Comparison of ENCODE assay signal across 8 cellular contexts in the genomic region with DNA sequence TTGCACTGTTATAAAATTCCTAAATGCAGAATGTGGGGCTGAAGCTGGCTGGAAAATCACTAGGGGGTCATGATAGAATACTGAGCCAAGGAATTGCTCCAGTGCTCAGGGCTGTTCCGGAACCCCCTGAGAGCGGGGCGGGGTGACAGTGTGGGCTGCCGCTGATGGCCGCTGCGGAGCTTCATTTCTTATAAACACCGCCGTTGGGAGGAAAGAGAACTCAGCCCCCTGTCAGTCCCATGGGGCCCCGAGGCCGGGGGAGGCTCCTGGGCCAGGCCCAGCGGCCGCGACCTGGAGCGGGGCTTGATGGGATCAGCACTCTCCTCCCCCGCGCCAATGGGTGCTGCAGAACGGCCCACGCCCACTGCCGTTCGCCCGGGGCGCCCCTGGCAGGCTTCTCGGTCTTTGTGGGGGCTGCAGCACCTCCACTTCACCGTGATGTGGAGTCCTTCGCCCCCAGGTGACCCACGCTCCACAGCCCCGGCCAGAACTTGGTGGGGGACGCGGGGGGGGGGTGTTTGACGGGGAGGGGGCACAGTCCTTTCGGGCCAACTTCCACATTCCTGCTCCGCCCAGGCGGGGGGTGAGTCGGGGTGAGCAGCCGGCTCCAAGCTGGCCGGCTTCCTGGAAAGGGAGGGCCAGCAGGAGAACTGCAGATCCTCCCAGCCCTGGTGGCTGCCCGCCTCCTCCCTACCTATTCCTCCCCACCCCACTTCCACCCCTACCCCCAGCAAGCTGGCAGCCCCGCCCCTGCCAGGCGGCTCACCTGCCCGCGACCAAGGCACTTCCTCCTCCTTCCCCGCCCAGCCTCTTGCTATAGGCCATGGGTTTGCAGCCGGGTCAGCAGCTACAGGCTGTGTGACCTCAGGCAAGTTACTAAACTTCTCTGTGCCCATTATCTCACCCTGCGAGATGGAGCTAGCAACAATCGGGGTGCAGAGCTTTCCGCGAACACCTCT. TPM values are rescaled to one million over a fixed set of nuclear protein-coding genes. Genes with fewer than 3 reads are reported as not detected.
A peak's percentile ranks its signal among the peaks of the same experiment; 100 is the strongest.
DNase-seq lines count a peak whose midpoint lies in the region; ATAC-seq and TF ChIP-seq lines count a peak whose summit lies in the region.

No MANE protein-coding gene starts in this region.

- TF ChIP-seq CTCF in RWPE1 (conservative IDR thresholded peaks at IDR 0.05; ENCODE audit: low read depth): no peak
- no peak for TF ChIP-seq CTCF in fibroblast of the aortic adventitia (IDR thresholded peaks at IDR 0.05; ENCODE audit: insufficient read depth, low read length)
- no peak for TF ChIP-seq CTCF in nephron progenitor cell (IDR thresholded peaks at IDR 0.05)
- TF ChIP-seq CTCF in stomach (IDR thresholded peaks at IDR 0.05): no peak

- DNase-seq in DMS79 (lab: John Stamatoyannopoulos, UW): peak; percentile 76
- DNase-seq in Kasumi-1 (lab: John Stamatoyannopoulos, UW): peak; percentile 93 to 95
- DNase-seq in RWPE1 (ENCODE audit: low spot score): peak; percentile 99
- DNase-seq in activated effector memory CD4-positive, alpha-beta T cell treated with Interleukin-2 at 50 U/mL for 16 hours: peak; percentile 86
- peak; percentile 93 for DNase-seq in fibroblast of the aortic adventitia (ENCODE audit: low read depth)
- peak; percentile 81 for DNase-seq in nephron progenitor cell
- DNase-seq in stomach: peak; percentile 96

- peak; percentile 41 for ATAC-seq in GM21786 (IDR thresholded peaks at IDR 0.05; ENCODE audit: unreplicated experiment)

- peak in 1 of 4 donors; percentile 21 for TF ChIP-seq POLR2A in stomach (IDR thresholded peaks at IDR 0.05)

- peaks cover 35% of the 10 kb centered on the region for H3K4me1 Mint-ChIP-seq in nephron progenitor cell

- CTCF ChIA-PET in RWPE1 (lab: Yijun Ruan, JAX): interaction anchor here (1.3 to 2.1 kb wide), 2 partner anchors 14 to 110 kb away, joined by 4 to 12 read pairs; no protein-coding TSS in a partner anchor

- no peak overlapping the region for H3K27ac Mint-ChIP-seq in nephron progenitor cell

- H3K27ac ChIP-seq in RWPE1 (peak overlapping the region; percentile 95), stomach (peak overlapping the region; percentile 94 to 100 (median 99))

- TF ChIP-seq EP300 in stomach (IDR thresholded peaks at IDR 0.05): no peak

- WGBS in stomach, 5 donors: 0 to 1% (median 0%) methylated on average over 19 to 47 of the region's 47 CpGs

- H3K9me3 ChIP-seq in stomach: no peaks in the 10 kb centered on the region

- H3K27me3 Mint-ChIP-seq in nephron progenitor cell (ENCODE audit: low read depth, poor library complexity): peaks cover 48% of the 10 kb centered on the region

- H3K36me3 ChIP-seq in stomach: no peaks in the 10 kb centered on the region

- H3K4me3 Mint-ChIP-seq in nephron progenitor cell: peak overlapping the region; percentile 84

- peak overlapping the region; percentile 72 for H3K4me3 ChIP-seq in fibroblast of the aortic adventitia (ENCODE audit: low read depth, low read length)
- H3K4me3 ChIP-seq in stomach: peak overlapping the region; percentile 58 to 73 (median 64)

- intact Hi-C loops in stomach (cut with DNase I; ENCODE audit: low total_unique reads): no loop called here

- no peaks in the 10 kb centered on the region for H3K36me3 Mint-ChIP-seq in nephron progenitor cell (ENCODE audit: low read depth)

- H3K4me1 ChIP-seq in stomach: peaks cover 54 to 85% (median 78%) of the 10 kb centered on the region in 4 donors

- H3K9me3 Mint-ChIP-seq in nephron progenitor cell: no peaks in the 10 kb centered on the region

- no peaks in the 10 kb centered on the region for H3K27me3 ChIP-seq in stomach

- POLR2A ChIA-PET in RWPE1 (lab: Yijun Ruan, JAX; ENCODE audit: low non-redundant PET): interaction anchor here (0.5 to 0.8 kb wide), 9 partner anchors 17 to 468 kb away, joined by 3 to 5 read pairs (median 3); a partner anchor contains a TSS

RNA-seq across cellular contexts. Expression of a gene that starts 5.4 kb away (rescaled TPM):
- 17.1 and 24.6 TPM in 2 replicates for total RNA-seq in fibroblast of the aortic adventitia (ENCODE audit: low replicate concordance)
- 100 to 1,000 TPM in 2 of 5 donors, 10 to 100 TPM in 3; 18.0 to 256 (median 91.5) TPM for total RNA-seq in stomach
- 10 to 100 TPM; 17.1 to 80.2 (median 49.1) TPM for polyA plus RNA-seq in stomach

RNA-seq across cellular contexts. Expression of a gene that starts 47.4 kb away (rescaled TPM):
- total RNA-seq in fibroblast of the aortic adventitia (ENCODE audit: low replicate concordance) (not detected in 2 replicates), stomach (not detected)
- polyA plus RNA-seq in stomach: not detected

Comparison
In these comparisons a context has a peak if more than half of its experiments do, and no peak if none do; other contexts are left out.
1. Peak in every context shown above with its lines: DNase-seq, ATAC-seq, H3K4me3 ChIP-seq and H3K27ac ChIP-seq.